ENCODE assay signal across 1 cellular context in genomic region chr7:44647981-44648714, GRCh38.
TF ChIP-seq lines count a peak whose summit lies in the region.

No MANE protein-coding gene starts in this region.

TF ChIP-seq in GM23338, 12 proteins besides CTCF, POLR2A, EP300 and RAD21 (continued from another document):
- no peak for TF ChIP-seq REST (IDR thresholded peaks at IDR 0.05; ENCODE audit: unreplicated experiment)
